9 cellular contexts compared by ENCODE assay signal in the genomic region with DNA sequence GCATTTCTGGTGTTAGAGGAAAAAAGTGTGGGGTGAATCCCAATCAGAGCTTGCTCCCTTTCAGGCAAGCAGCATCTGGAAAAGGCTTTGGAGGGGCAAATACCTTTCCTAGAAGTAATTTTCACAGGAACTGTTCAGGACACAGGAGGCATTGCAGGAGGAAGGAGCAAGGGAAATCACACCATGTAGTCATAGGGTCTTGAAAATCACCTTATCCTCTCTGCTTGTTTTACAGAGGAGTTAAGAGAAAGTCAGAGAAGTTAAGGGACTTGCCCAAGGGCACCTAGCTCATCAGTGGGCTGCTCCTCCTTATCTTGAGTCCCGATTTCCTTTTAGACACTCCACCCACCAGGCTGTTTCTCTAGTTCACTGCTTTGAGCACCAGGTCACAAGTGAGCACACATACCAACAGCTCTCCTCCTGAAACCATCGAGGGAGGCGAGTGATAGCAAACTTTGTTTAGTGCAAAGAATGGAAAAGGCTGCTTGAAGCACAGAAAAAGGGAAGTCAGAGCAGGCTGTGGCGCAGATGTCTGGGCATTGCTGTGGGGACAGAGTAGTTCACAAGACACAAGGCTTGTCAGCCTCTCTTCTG.
A peak's percentile ranks its signal among the peaks of the same experiment; 100 is the strongest.
DNase-seq lines count a peak whose midpoint lies in the region; ATAC-seq and TF ChIP-seq lines count a peak whose summit lies in the region.
"Had no signal": no experiment of that assay in that cellular context is flagged by ENCODE, and none has a peak within 500 bp of the region (broad histone marks: within the 10 kb centered on the region; RNA-seq: fewer than 3 reads in every experiment).

No MANE protein-coding gene starts in this region.

- DNase-seq in activated CD4-positive, alpha-beta T cell treated with anti-CD3 and anti-CD28 coated beads, Interleukin-2, amount 10 ng/mL, durations not matched to agents 24 days and 14 days = peak; percentile 60
- no peak for DNase-seq in activated CD4-positive, alpha-beta T cell treated with anti-CD3 and anti-CD28 coated beads for 1 hour
- DNase-seq in NOMO-1 treated with DMSO at 0.1 percent for 48 hours (lab: John Stamatoyannopoulos, UW; ENCODE audit: unreplicated experiment) (peak; percentile 82), RKO (ENCODE audit: low spot score) (no peak), hepatic stellate cell (ENCODE audit: low spot score) (no peak), foreskin fibroblast (no peak)

- H3K4me1 Mint-ChIP-seq in activated CD4-positive, alpha-beta T cell treated with anti-CD3 and anti-CD28 coated beads, Interleukin-2, amount 10 ng/mL, durations not matched to agents 24 days and 14 days = peaks cover 23% of the 10 kb centered on the region

- TF ChIP-seq CTCF in neutrophil (IDR thresholded peaks at IDR 0.05) = no peak
- no peak for TF ChIP-seq CTCF in foreskin fibroblast (IDR thresholded peaks at IDR 0.05; ENCODE audit: low read depth, low read length)

- H3K27me3 ChIP-seq in neutrophil = no peaks in the 10 kb centered on the region

- peaks cover 5% of the 10 kb centered on the region for H3K36me3 Mint-ChIP-seq in activated CD4-positive, alpha-beta T cell treated with anti-CD3 and anti-CD28 coated beads, Interleukin-2, amount 10 ng/mL, durations not matched to agents 24 days and 14 days (ENCODE audit: low read depth)

- peak overlapping the region; percentile 8 for H3K4me3 Mint-ChIP-seq in activated CD4-positive, alpha-beta T cell treated with anti-CD3 and anti-CD28 coated beads, Interleukin-2, amount 10 ng/mL, durations not matched to agents 24 days and 14 days

- H3K4me3 ChIP-seq in neutrophil (ENCODE audit: low read depth in 1 of 2, low read length in 1 of 2) = no peak overlapping the region
- H3K4me3 ChIP-seq in foreskin fibroblast (ENCODE audit: low read depth in 1 of 2, low read length in 2 of 2) = no peak overlapping the region

- H3K4me1 ChIP-seq in neutrophil (ENCODE audit: control insufficient read depth in 1 of 2, insufficient read depth in 1 of 2, low read depth in 1 of 2, low read length in 1 of 2) = peaks cover 46 to 65% of the 10 kb centered on the region in 2 experiments
- H3K4me1 ChIP-seq: parathyroid adenoma had no signal

- H3K9me3 Mint-ChIP-seq in activated CD4-positive, alpha-beta T cell treated with anti-CD3 and anti-CD28 coated beads, Interleukin-2, amount 10 ng/mL, durations not matched to agents 24 days and 14 days = peaks cover 14% of the 10 kb centered on the region

- peak overlapping the region; percentile 92 for H3K27ac Mint-ChIP-seq in activated CD4-positive, alpha-beta T cell treated with anti-CD3 and anti-CD28 coated beads, Interleukin-2, amount 10 ng/mL, durations not matched to agents 24 days and 14 days

- H3K36me3 ChIP-seq in neutrophil = no peaks in the 10 kb centered on the region

- H3K27ac ChIP-seq in neutrophil = peak overlapping the region; percentile 84
- H3K27ac ChIP-seq: parathyroid adenoma had no signal

- peaks cover 4% of the 10 kb centered on the region for H3K27me3 Mint-ChIP-seq in activated CD4-positive, alpha-beta T cell treated with anti-CD3 and anti-CD28 coated beads, Interleukin-2, amount 10 ng/mL, durations not matched to agents 24 days and 14 days

- H3K9me3 ChIP-seq in neutrophil = no peaks in the 10 kb centered on the region

- intact Hi-C loops in activated CD4-positive, alpha-beta T cell treated with anti-CD3 and anti-CD28 coated beads, Interleukin-2, amount 10 ng/mL, durations not matched to agents 24 days and 14 days (cut with micrococcal nuclease) = loop anchor here (1.0 to 2.0 kb wide), 8 partner anchors 32 to 222 kb away; a partner anchor contains a TSS

- ATAC-seq in HG02678 (IDR thresholded peaks at IDR 0.05; ENCODE audit: unreplicated experiment) = peak; percentile 53

Comparison
In these comparisons a context has a peak if more than half of its experiments do, and no peak if none do; other contexts are left out.
1. DNase-seq: peak in activated CD4-positive, alpha-beta T cell treated with anti-CD3 and anti-CD28 coated beads, Interleukin-2, amount 10 ng/mL, durations not matched to agents 24 days and 14 days (single experiment) and NOMO-1 treated with DMSO at 0.1 percent for 48 hours (single experiment); none in activated CD4-positive, alpha-beta T cell treated with anti-CD3 and anti-CD28 coated beads for 1 hour (single experiment), RKO (single experiment), hepatic stellate cell (single experiment) and foreskin fibroblast (0 of 2).